8 cellular contexts compared by ENCODE assay signal in genomic region chr2:119011162-119011909, GRCh38.
DNase-seq lines count a peak whose midpoint lies in the region; ATAC-seq, FAIRE-seq and TF ChIP-seq lines count a peak whose summit lies in the region.

No MANE protein-coding gene starts in this region.

- TF ChIP-seq CTCF in AG04450 (IDR thresholded peaks at IDR 0.05; ENCODE audit: low read depth, low read length) = peak; percentile 53
- peak in 2 of 3 donors; percentile 36 to 41 for TF ChIP-seq CTCF in breast epithelium (IDR thresholded peaks at IDR 0.05)
- peak; percentile 26 to 49 (median 40) for TF ChIP-seq CTCF in transverse colon (IDR thresholded peaks at IDR 0.05)

- in situ Hi-C loops in transverse colon (cut with MboI; ENCODE audit: low pct_ligation_motif_present in 1 of 4, low pct_unique_long_range_greater_than_20kb in 1 of 4, low sequenced_read_pairs in 3 of 4) = loop anchor here in 2 of 4 donors (10.0 to 25.0 kb wide), 3 partner anchors 124 to 276 kb away; no protein-coding TSS in a partner anchor

- no peaks in the 10 kb centered on the region for H3K9me3 ChIP-seq in AG04450 (ENCODE audit: control insufficient read depth, insufficient read depth, low read length)
- H3K9me3 ChIP-seq in breast epithelium = no peaks in the 10 kb centered on the region
- no peaks in the 10 kb centered on the region for H3K9me3 ChIP-seq in transverse colon

- H3K36me3 ChIP-seq in breast epithelium (no peaks in the 10 kb centered on the region), transverse colon (no peaks in the 10 kb centered on the region)

- intact Hi-C loops in breast epithelium (cut with DNase I; ENCODE audit: low total_unique reads) = no loop called here
- intact Hi-C loops in transverse colon (cut with DNase I; ENCODE audit: low total_unique reads) = no loop called here

- no peak overlapping the region for H3K4me3 ChIP-seq in AG04450 (ENCODE audit: low read depth, low read length)
- peak overlapping the region in 1 of 3 donors; percentile 45 for H3K4me3 ChIP-seq in breast epithelium
- no peak overlapping the region for H3K4me3 ChIP-seq in transverse colon

- no peak for TF ChIP-seq EP300 in transverse colon (IDR thresholded peaks at IDR 0.05; ENCODE audit: low read depth)

- FAIRE-seq in GM12891 (lab: Jason Lieb, UNC) = no peak

- H3K27me3 ChIP-seq in AG04450 (ENCODE audit: control insufficient read depth, insufficient read depth, low read length) = peaks cover 4% of the 10 kb centered on the region
- peaks cover 0 to 15% of the 10 kb centered on the region in 2 donors for H3K27me3 ChIP-seq in breast epithelium
- peaks cover 48% of the 10 kb centered on the region for H3K27me3 ChIP-seq in transverse colon

- H3K4me1 ChIP-seq in breast epithelium (no peaks in the 10 kb centered on the region), transverse colon (peaks cover 0 to 4% (median 1%) of the 10 kb centered on the region in 4 donors)

- CTCF ChIA-PET in AG04450 (lab: Charles Lee) = interaction anchor here (0.6 to 2.8 kb wide), 22 partner anchors 14 to 1284 kb away, joined by 3 to 29 read pairs (median 5); no protein-coding TSS in a partner anchor

- POLR2A ChIA-PET in AG04450 (lab: Yijun Ruan, JAX) = no interaction called here

- H3K27ac ChIP-seq in AG04450 (ENCODE audit: low read depth, low read length) (no peak overlapping the region), breast epithelium (no peak overlapping the region), transverse colon (no peak overlapping the region)

- TF ChIP-seq POLR2A in GM12891 (IDR thresholded peaks at IDR 0.05; ENCODE audit: low read depth, low read length) (no peak), breast epithelium (IDR thresholded peaks at IDR 0.05) (no peak), transverse colon (IDR thresholded peaks at IDR 0.05) (no peak)

- DNase-seq in AG04450 (ENCODE audit: low read depth, low spot score) = no peak
- DNase-seq in GM12891 (ENCODE audit: insufficient read length, low spot score) = peak; percentile 44
- peak; percentile 11 to 59 for DNase-seq in NCI-H1930 (lab: John Stamatoyannopoulos, UW)
- DNase-seq in breast epithelium (ENCODE audit: low spot score in 2 of 2) = no peak
- DNase-seq in kidney glomerular epithelial cell (lab: John Stamatoyannopoulos, UW) = peak; percentile 10
- DNase-seq in transverse colon = peak; percentile 39

- no peak for ATAC-seq in GM21619 (IDR thresholded peaks at IDR 0.05; ENCODE audit: unreplicated experiment)
- no peak for ATAC-seq in GM21447 (IDR thresholded peaks at IDR 0.05; ENCODE audit: unreplicated experiment)

- WGBS in transverse colon (ENCODE audit: low coverage in 1 of 2), 2 donors = 13% methylated on average over 26 of the region's 38 CpGs; no CpG with 5 or more reads in 1 of the 2 donors

TF ChIP-seq in GM12891, 5 proteins besides CTCF, POLR2A, EP300 and RAD21:
- TF ChIP-seq PAX5 (IDR thresholded peaks at IDR 0.05; ENCODE audit: insufficient read depth, low read length, severe bottlenecking) (no peak), POLR2AphosphoS5 (IDR thresholded peaks at IDR 0.05; ENCODE audit: low read depth, low read length) (no peak), POU2F2 (IDR thresholded peaks at IDR 0.05; ENCODE audit: low read depth, low read length) (no peak), TAF1 (IDR thresholded peaks at IDR 0.05; ENCODE audit: low read depth, low read length) (no peak), SPI1 (IDR thresholded peaks at IDR 0.05; ENCODE audit: low read depth, low read length) (no peak)

Comparison
In these comparisons a context has a peak if more than half of its experiments do, and no peak if none do; other contexts are left out.
1. DNase-seq: peak in GM12891 (single experiment), NCI-H1930 (2 of 2), kidney glomerular epithelial cell (single experiment) and transverse colon (single experiment); none in AG04450 (single experiment) and breast epithelium (0 of 2).
2. Peak in every context shown above with its lines, with median percentiles within 50 percentile points of each other: CTCF ChIP-seq.